In the genomic region with DNA sequence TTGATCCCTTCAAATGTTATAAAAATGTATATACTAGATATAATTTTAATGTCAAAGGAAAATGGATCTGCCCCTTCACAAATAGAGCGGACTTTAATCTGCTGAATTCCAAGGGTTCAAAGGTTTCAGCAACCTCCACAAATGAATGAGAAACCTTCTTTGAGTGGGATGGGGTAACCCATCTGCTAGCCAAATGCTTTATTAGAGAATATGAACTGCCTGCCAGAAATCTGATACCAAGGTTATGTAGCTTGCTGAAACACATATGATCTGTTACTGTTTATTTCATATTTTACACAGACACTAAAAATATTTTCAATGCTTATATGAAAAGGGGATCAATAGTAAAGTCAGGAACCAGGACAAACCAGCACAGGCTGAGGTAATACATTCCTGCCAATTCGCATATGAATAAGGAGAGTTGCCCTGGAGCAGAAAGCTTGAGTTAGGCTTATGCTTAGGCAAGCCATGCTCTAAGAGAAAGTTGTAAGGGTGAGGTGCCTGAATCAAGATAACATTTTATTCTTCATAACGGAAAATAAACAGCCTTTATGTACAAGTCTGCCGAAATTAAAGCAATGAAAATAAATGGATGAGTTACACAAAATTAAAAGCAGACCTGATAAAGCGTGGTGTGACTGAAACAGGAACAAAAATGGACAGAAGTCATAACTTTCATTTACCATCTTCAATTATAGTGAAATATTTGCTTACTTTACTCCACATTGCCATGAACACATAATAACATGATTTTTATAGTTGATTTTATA, we compare ENCODE assay signal across 21 cellular contexts. TPM values are rescaled to one million over a fixed set of nuclear protein-coding genes. Genes with fewer than 3 reads are reported as not detected.
DNase-seq lines count a peak whose midpoint lies in the region; ATAC-seq and TF ChIP-seq lines count a peak whose summit lies in the region.
"Had no signal": no experiment of that assay in that cellular context is flagged by ENCODE, and none has a peak within 500 bp of the region (broad histone marks: within the 10 kb centered on the region; RNA-seq: fewer than 3 reads in every experiment).

No MANE protein-coding gene starts in this region.

- H2AFZ ChIP-seq in osteoblast (ENCODE audit: low read length) = no peak overlapping the region

- intact Hi-C loops in psoas muscle (cut with DNase I) = no loop called here

- WGBS in psoas muscle, 3 donors = 58 to 70% (median 63%) methylated on average over 5 of the region's 5 CpGs

- no peaks in the 10 kb centered on the region for H3K9me3 ChIP-seq in HEK293 (ENCODE audit: control insufficient read depth, insufficient read depth, low read depth, low read length)
- H3K9me3 ChIP-seq in NT2/D1 (ENCODE audit: insufficient read depth, low read length) = no peaks in the 10 kb centered on the region
- H3K9me3 ChIP-seq in osteoblast (ENCODE audit: low read depth, low read length) = no peaks in the 10 kb centered on the region
- no peaks in the 10 kb centered on the region for H3K9me3 ChIP-seq in psoas muscle
- H3K9me3 ChIP-seq: right atrium auricular region had no signal

- H3K79me2 ChIP-seq in osteoblast (ENCODE audit: insufficient read depth, low read length) = peaks cover 84% of the 10 kb centered on the region

- peaks cover 61% of the 10 kb centered on the region for H4K20me1 ChIP-seq in osteoblast (ENCODE audit: insufficient read depth, low read length)

- H3K27me3 ChIP-seq in NT2/D1 (ENCODE audit: insufficient read depth, insufficient read length) = no peaks in the 10 kb centered on the region
- no peaks in the 10 kb centered on the region for H3K27me3 ChIP-seq in osteoblast (ENCODE audit: insufficient read depth, low read length)
- H3K27me3 ChIP-seq in psoas muscle (ENCODE audit: insufficient read depth in 3 of 3, low read length in 2 of 3) = no peaks in the 10 kb centered on the region
- H3K27me3 ChIP-seq: right atrium auricular region had no signal

- H3K4me2 ChIP-seq in osteoblast (ENCODE audit: insufficient read depth, low read length) = peak overlapping the region; percentile 6

- DNase-seq in NT2/D1 (ENCODE audit: low read depth, low spot score) (peak; percentile 57), fibroblast of villous mesenchyme (ENCODE audit: low read depth) (peak; percentile 55), osteoblast (ENCODE audit: insufficient read length, low spot score, missing footprints) (no peak), psoas muscle (no peak), KG1 (lab: John Stamatoyannopoulos, UW) (no peak), GM10248 (ENCODE audit: extremely low spot score) (no peak)
- DNase-seq: activated CD4-positive, CD25-positive, alpha-beta regulatory T cell treated with anti-CD3 and anti-CD28 coated beads, Interleukin-2, amount 50 U/mL, for 72 hours; activated T-cell treated with anti-CD3 and anti-CD28 coated beads for 4 hours; central memory CD4-positive, alpha-beta T cell; head of caudate nucleus; left ventricle myocardium superior; naive thymus-derived CD8-positive, alpha-beta T cell; NCI-H1417; NCI-H748 treated with DMSO at 0.1 percent for 48 hours; stimulated activated CD4-positive, alpha-beta T cell treated with anti-CD3 and anti-CD28 coated beads, Interleukin-4, amount 100 ng/mL, for 4 hours; T-helper 1 cell had no signal

- H3K27ac ChIP-seq in HEK293 (ENCODE audit: extremely low read depth, low read depth, low read length) = no peak overlapping the region
- peak overlapping the region; percentile 7 for H3K27ac ChIP-seq in osteoblast (ENCODE audit: low read depth, low read length)
- H3K27ac ChIP-seq in psoas muscle = no peak overlapping the region
- H3K27ac ChIP-seq: right atrium auricular region, RWPE1 had no signal

- TF ChIP-seq CTCF in HEK293 (tag by site-specific recombination; IDR thresholded peaks at IDR 0.05) (no peak), fibroblast of villous mesenchyme (IDR thresholded peaks at IDR 0.05; ENCODE audit: insufficient read depth, low read depth, low read length) (no peak), osteoblast (IDR thresholded peaks at IDR 0.05; ENCODE audit: extremely low read depth, low read depth, low read length) (no peak), psoas muscle (IDR thresholded peaks at IDR 0.05) (no peak), GM10248 (IDR thresholded peaks at IDR 0.05; ENCODE audit: control extremely low read depth, extremely low read depth, low read depth, missing control alignments) (no peak)

- ATAC-seq in psoas muscle = no peak
- ATAC-seq: K562; left ventricle myocardium superior; naive thymus-derived CD8-positive, alpha-beta T cell had no signal

- no peaks in the 10 kb centered on the region for H3K36me3 ChIP-seq in HEK293 (ENCODE audit: control insufficient read depth in 2 of 2, insufficient read depth in 1 of 2, low read length in 2 of 2)
- H3K36me3 ChIP-seq in NT2/D1 (ENCODE audit: insufficient read depth, insufficient read length, low read length) = no peaks in the 10 kb centered on the region
- H3K36me3 ChIP-seq in osteoblast (ENCODE audit: insufficient read depth, low read length) = peaks cover 16% of the 10 kb centered on the region
- no peaks in the 10 kb centered on the region for H3K36me3 ChIP-seq in psoas muscle (ENCODE audit: insufficient read depth in 1 of 2, low read depth in 1 of 2)
- H3K36me3 ChIP-seq: right atrium auricular region had no signal

- no peak overlapping the region for H3K4me3 ChIP-seq in HEK293 (ENCODE audit: low read depth, low read length)
- no peak overlapping the region for H3K4me3 ChIP-seq in NT2/D1 (ENCODE audit: insufficient read length, low read depth)
- no peak overlapping the region for H3K4me3 ChIP-seq in fibroblast of villous mesenchyme (ENCODE audit: low read depth, low read length)
- H3K4me3 ChIP-seq in osteoblast (ENCODE audit: insufficient read depth, low read length) = no peak overlapping the region
- H3K4me3 ChIP-seq in psoas muscle = no peak overlapping the region
- H3K4me3 ChIP-seq: K562, right atrium auricular region had no signal

- CTCF ChIA-PET in HEK293 (lab: Yijun Ruan, JAX) = no interaction called here
- CTCF ChIA-PET in GM10248 (lab: Yijun Ruan, JAX) = no interaction called here

- peaks cover 13% of the 10 kb centered on the region for H3K4me1 ChIP-seq in HEK293 (ENCODE audit: control insufficient read depth, insufficient read depth, low read length)
- H3K4me1 ChIP-seq in NT2/D1 (ENCODE audit: insufficient read depth, insufficient read length) = no peaks in the 10 kb centered on the region
- H3K4me1 ChIP-seq in osteoblast (ENCODE audit: insufficient read depth, low read length) = peaks cover 64% of the 10 kb centered on the region
- peaks cover 3% of the 10 kb centered on the region for H3K4me1 ChIP-seq in psoas muscle

- POLR2A ChIA-PET in HEK293 (lab: Yijun Ruan, JAX) = no interaction called here
- POLR2A ChIA-PET in GM10248 (lab: Yijun Ruan, JAX) = no interaction called here

- H3K9ac ChIP-seq in NT2/D1 (ENCODE audit: insufficient read length, low read depth) = no peak overlapping the region

TF ChIP-seq in HEK293, 187 proteins besides CTCF, POLR2A, EP300 and RAD21:
- TF ChIP-seq, protein P1, sequence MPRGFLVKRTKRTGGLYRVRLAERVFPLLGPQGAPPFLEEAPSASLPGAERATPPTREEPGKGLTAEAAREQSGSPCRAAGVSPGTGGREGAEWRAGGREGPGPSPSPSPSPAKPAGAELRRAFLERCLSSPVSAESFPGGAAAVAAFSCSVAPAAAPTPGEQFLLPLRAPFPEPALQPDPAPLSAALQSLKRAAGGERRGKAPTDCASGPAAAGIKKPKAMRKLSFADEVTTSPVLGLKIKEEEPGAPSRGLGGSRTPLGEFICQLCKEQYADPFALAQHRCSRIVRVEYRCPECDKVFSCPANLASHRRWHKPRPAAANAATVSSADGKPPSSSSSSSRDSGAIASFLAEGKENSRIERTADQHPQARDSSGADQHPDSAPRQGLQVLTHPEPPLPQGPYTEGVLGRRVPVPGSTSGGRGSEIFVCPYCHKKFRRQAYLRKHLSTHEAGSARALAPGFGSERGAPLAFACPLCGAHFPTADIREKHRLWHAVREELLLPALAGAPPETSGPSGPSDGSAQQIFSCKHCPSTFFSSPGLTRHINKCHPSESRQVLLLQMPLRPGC (tag by site-specific recombination; IDR thresholded peaks at IDR 0.05) = no peak
- TF ChIP-seq ZNF335 (tag by site-specific recombination; conservative IDR thresholded peaks at IDR 0.05) = peak; percentile 70
- no peak for TF ChIP-seq ZNF544 (tag by site-specific recombination; IDR thresholded peaks at IDR 0.05)
- TF ChIP-seq ZNF530 (tag by site-specific recombination; IDR thresholded peaks at IDR 0.05; ENCODE audit: low read depth) = no peak
- 0 out of 2 replicates have a peak, but pooled peaks have one; percentile 27 for TF ChIP-seq PRDM1 (tag by site-specific recombination; IDR thresholded peaks at IDR 0.05)
TF ChIP-seq in HEK293: peak in this region for 2.

RNA-seq across cellular contexts. Expression of gene PLOD2, which starts 26.5 kb away (rescaled TPM):
- 154 and 393 TPM in 2 replicates for total RNA-seq in fibroblast of villous mesenchyme
- total RNA-seq in osteoblast = 282 and 345 TPM in 2 replicates
- 1 to 10 TPM; 3.0 to 9.1 (median 7.6) TPM for total RNA-seq in psoas muscle
- polyA plus RNA-seq in psoas muscle = 10 to 100 TPM in 1 of 3 donors, 1 to 10 TPM in 2; 2.0 to 15.7 (median 3.8) TPM
- total RNA-seq: naive thymus-derived CD8-positive, alpha-beta T cell had no signal
- polyA plus RNA-seq: CD14-positive monocyte; naive thymus-derived CD8-positive, alpha-beta T cell had no signal

Comparison
In these comparisons a context has a peak if more than half of its experiments do, and no peak if none do; other contexts are left out.
1. DNase-seq: peak in NT2/D1 (single experiment) and fibroblast of villous mesenchyme (single experiment); none in osteoblast (single experiment), psoas muscle (0 of 2), KG1 (single experiment) and GM10248 (single experiment).
2. RNA of gene PLOD2, which starts 26.5 kb away (total RNA-seq): 154 to 393 TPM in fibroblast of villous mesenchyme and 282 to 345 TPM in osteoblast; 3.0 to 9.1 TPM in psoas muscle; every median in the first group is over 10 times any median in the second.